In the genomic region with DNA sequence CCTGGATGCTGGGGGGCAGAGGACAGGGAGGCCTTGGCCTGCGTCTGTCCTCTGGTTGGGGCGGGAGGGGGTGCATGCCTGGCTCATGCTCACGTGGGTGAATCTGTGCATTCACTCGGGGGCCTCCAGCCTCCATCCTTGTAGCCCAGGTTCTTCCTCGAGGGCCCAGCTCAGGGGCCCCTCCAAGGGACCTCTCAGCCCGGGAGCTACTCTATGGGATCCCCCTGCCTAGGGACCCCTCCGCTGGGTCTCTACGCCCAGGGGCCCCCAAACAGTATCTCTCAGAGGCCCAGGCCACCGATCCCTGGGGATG, we compare ENCODE assay signal across 16 cellular contexts. TPM values are rescaled to one million over a fixed set of nuclear protein-coding genes. Genes with fewer than 3 reads are reported as not detected.
DNase-seq lines count a peak whose midpoint lies in the region; ATAC-seq and TF ChIP-seq lines count a peak whose summit lies in the region.
"Had no signal": no experiment of that assay in that cellular context is flagged by ENCODE, and none has a peak within 500 bp of the region (broad histone marks: within the 10 kb centered on the region; RNA-seq: fewer than 3 reads in every experiment).

No MANE protein-coding gene starts in this region.

- H4K20me1 ChIP-seq in H9 (ENCODE audit: control insufficient read depth, insufficient read depth, insufficient read length) = no peaks in the 10 kb centered on the region

- H3K27me3 Mint-ChIP-seq in H9 (ENCODE audit: low read depth) = peaks cover 18% of the 10 kb centered on the region
- peaks cover 11% of the 10 kb centered on the region for H3K27me3 Mint-ChIP-seq in brain
- H3K27me3 Mint-ChIP-seq in progenitor cell of endocrine pancreas = peaks cover 16% of the 10 kb centered on the region

- no peak overlapping the region for H3K9ac ChIP-seq in H9 (ENCODE audit: extremely low read depth, insufficient read length, low read length)
- peak overlapping the region; percentile 20; the same call in 1 of the 2 replicates for H3K9ac ChIP-seq in iPS-20b (ENCODE audit: low read depth, low read length)
- H3K9ac ChIP-seq: SK-N-SH had no signal

- H3K4me3 Mint-ChIP-seq in H9 (peak overlapping the region; percentile 64 to 72), brain (peak overlapping the region in 4 of 5 experiments; percentile 55 to 67 (median 66)), progenitor cell of endocrine pancreas (ENCODE audit: low read depth) (peak overlapping the region; percentile 44)

- no peak overlapping the region for H2BK20ac ChIP-seq in H9 (ENCODE audit: low read depth, low read length, poor library complexity, severe bottlenecking)

- H3K27ac Mint-ChIP-seq in H9 = 0 out of 7 replicates have a peak overlapping the region, but pooled peaks of 1 of the 3 experiments have one; percentile 77
- H3K27ac Mint-ChIP-seq in brain = peak overlapping the region in 3 of 5 experiments; percentile 85 to 97 (median 92)
- H3K27ac Mint-ChIP-seq in progenitor cell of endocrine pancreas = peak overlapping the region; percentile 91

- no peak overlapping the region for H3K18ac ChIP-seq in H9 (ENCODE audit: insufficient read length, low read depth, low read length)

- H3K4ac ChIP-seq in H9 (ENCODE audit: low read depth, low read length) = no peak overlapping the region

- H3K4me1 Mint-ChIP-seq in H9 = peaks cover 18 to 32% of the 10 kb centered on the region in 2 experiments
- peaks cover 53% of the 10 kb centered on the region for H3K4me1 Mint-ChIP-seq in brain
- H3K4me1 Mint-ChIP-seq in progenitor cell of endocrine pancreas (ENCODE audit: low read depth) = peaks cover 34% of the 10 kb centered on the region

- no peaks in the 10 kb centered on the region; a peak in 1 of 7 replicates for H3K36me3 Mint-ChIP-seq in H9 (ENCODE audit: insufficient read depth in 1 of 3, low read depth in 3 of 3)
- no peaks in the 10 kb centered on the region for H3K36me3 Mint-ChIP-seq in brain
- no peaks in the 10 kb centered on the region for H3K36me3 Mint-ChIP-seq in progenitor cell of endocrine pancreas (ENCODE audit: insufficient read depth)

- H4K5ac ChIP-seq in H9 (ENCODE audit: insufficient read length, low read depth, low read length) = no peak overlapping the region

- intact Hi-C loops in transverse colon (cut with DNase I; ENCODE audit: low total_unique reads) = no loop called here
- intact Hi-C loops in left colon (cut with DNase I, micrococcal nuclease) = no loop called here

- H3K27ac ChIP-seq in H9 (ENCODE audit: insufficient read length, low read depth, low read length) = no peak overlapping the region
- H3K27ac ChIP-seq in iPS-20b (ENCODE audit: low read length) = no peak overlapping the region
- H3K27ac ChIP-seq in transverse colon = no peak overlapping the region
- H3K27ac ChIP-seq: ovary had no signal

- no peak overlapping the region for H2AK5ac ChIP-seq in H9 (ENCODE audit: insufficient read length, low read length)

- no peaks in the 10 kb centered on the region for H3K23me2 ChIP-seq in H9 (ENCODE audit: insufficient read length, low read depth, low read length, poor library complexity, severe bottlenecking)

- H3T11ph ChIP-seq in H9 (ENCODE audit: low read length) = no peak overlapping the region

- no peak overlapping the region for H2AFZ ChIP-seq in H9 (ENCODE audit: low read length)

- no peak overlapping the region for H2BK12ac ChIP-seq in H9 (ENCODE audit: insufficient read length, low read depth, low read length)

- H4K8ac ChIP-seq in H9 (replicated peaks; ENCODE audit: insufficient read length, low read depth, low read length) = no peak overlapping the region

- no peak for TF ChIP-seq EP300 in transverse colon (IDR thresholded peaks at IDR 0.05; ENCODE audit: low read depth)

- in situ Hi-C loops in transverse colon (cut with MboI; ENCODE audit: low pct_ligation_motif_present in 1 of 4, low pct_unique_long_range_greater_than_20kb in 1 of 4, low sequenced_read_pairs in 3 of 4) = no loop called here

- H3K27me3 ChIP-seq in H9 (ENCODE audit: insufficient read depth, low read length) (no peaks in the 10 kb centered on the region), iPS-20b (ENCODE audit: insufficient read depth, low read length) (peaks cover 19% of the 10 kb centered on the region), transverse colon (peaks cover 39% of the 10 kb centered on the region)
- H3K27me3 ChIP-seq: ovary had no signal

- H3K79me1 ChIP-seq in H9 (ENCODE audit: insufficient read depth, low read depth, low read length, poor library complexity, severe bottlenecking) = no peaks in the 10 kb centered on the region

- no peaks in the 10 kb centered on the region for H3K4me1 ChIP-seq in H9 (ENCODE audit: insufficient read depth, low read length)
- H3K4me1 ChIP-seq in iPS-20b (ENCODE audit: insufficient read depth, low read length) = peaks cover 5% of the 10 kb centered on the region; the same call in 1 of the 2 replicates
- peaks cover 0 to 10% (median 6%) of the 10 kb centered on the region in 4 donors for H3K4me1 ChIP-seq in transverse colon

- H3K23ac ChIP-seq in H9 (ENCODE audit: insufficient read length, low read depth, low read length) = no peak overlapping the region

- H4K91ac ChIP-seq in H9 (ENCODE audit: insufficient read length, low read depth, low read length) = no peak overlapping the region

- no peaks in the 10 kb centered on the region for H3K36me3 ChIP-seq in iPS-20b (ENCODE audit: insufficient read depth, low read depth, low read length)
- H3K36me3 ChIP-seq in transverse colon = no peaks in the 10 kb centered on the region
- H3K36me3 ChIP-seq: ovary had no signal

- peak overlapping the region; percentile 38 for H3K4me2 ChIP-seq in H9 (ENCODE audit: insufficient read depth, insufficient read length, low read length)
- H3K4me2 ChIP-seq: SK-N-SH had no signal

- peak overlapping the region; percentile 55; the same call in 1 of the 2 replicates for H3K4me3 ChIP-seq in iPS-20b (ENCODE audit: low read length)
- no peak overlapping the region for H3K4me3 ChIP-seq in transverse colon
- H3K4me3 ChIP-seq: ovary had no signal

- H3K9me3 Mint-ChIP-seq in H9 (peaks cover 0 to 3% of the 10 kb centered on the region in 2 experiments; a peak in 2 of 5 replicates), brain (no peaks in the 10 kb centered on the region), progenitor cell of endocrine pancreas (ENCODE audit: low read depth) (no peaks in the 10 kb centered on the region)

- ATAC-seq in left colon = no peak
- ATAC-seq: activated CD4-positive, CD25-positive, alpha-beta regulatory T cell treated with anti-CD3 and anti-CD28 coated beads, Interleukin-2, amount 50 U/mL, for 24 hours had no signal

- H3K79me2 ChIP-seq in H9 (ENCODE audit: insufficient read depth, low read length) = no peaks in the 10 kb centered on the region

- no peak overlapping the region for H3K56ac ChIP-seq in H9 (ENCODE audit: insufficient read length, low read depth, low read length)

- no CpG with 5 or more reads among the region's 9 CpGs for WGBS in H9 (ENCODE audit: extremely low coverage, insufficient read length, low lambda C conversion rate)
- WGBS in transverse colon (ENCODE audit: low coverage in 1 of 2), 2 donors = 31% methylated on average over 8 of the region's 9 CpGs; no CpG with 5 or more reads in 1 of the 2 donors

- no peak for TF ChIP-seq POLR2A in transverse colon (IDR thresholded peaks at IDR 0.05)

- no peak overlapping the region for H2BK120ac ChIP-seq in H9 (ENCODE audit: low read depth, low read length, poor library complexity, severe bottlenecking)

- no peak overlapping the region for H2BK5ac ChIP-seq in H9 (ENCODE audit: insufficient read length, low read length)

- no peaks in the 10 kb centered on the region for H3K9me3 ChIP-seq in H9 (ENCODE audit: control insufficient read depth, low read depth, low read length)
- H3K9me3 ChIP-seq in iPS-20b (ENCODE audit: insufficient read depth, low read depth, low read length) = no peaks in the 10 kb centered on the region
- H3K9me3 ChIP-seq in transverse colon = no peaks in the 10 kb centered on the region
- H3K9me3 ChIP-seq: ovary, SK-N-SH had no signal

- H2BK15ac ChIP-seq in H9 (ENCODE audit: low read depth, low read length) = no peak overlapping the region

- H3K14ac ChIP-seq in H9 (ENCODE audit: insufficient read depth, low read length) = no peak overlapping the region; the same call in 1 of the 2 replicates

- DNase-seq in H9 (no peak), progenitor cell of endocrine pancreas (ENCODE audit: low spot score, unreplicated experiment) (no peak), cerebellar cortex (ENCODE audit: low spot score) (no peak), NCI-H2227 treated with DMSO at 0.1 percent for 48 hours (lab: John Stamatoyannopoulos, UW) (no peak), transverse colon (no peak), left colon (no peak)
- DNase-seq: effector memory CD4-positive, alpha-beta T cell; NCI-H1105; NCI-H748 treated with DMSO at 0.1 percent for 48 hours; SK-N-SH; stimulated activated CD4-positive, alpha-beta T cell treated with anti-CD3 and anti-CD28 coated beads, Interleukin-4, amount 100 ng/mL, for 1 hour had no signal

- TF ChIP-seq CTCF in H9 (conservative IDR thresholded peaks at IDR 0.05) = no peak
- TF ChIP-seq CTCF in brain (conservative IDR thresholded peaks at IDR 0.05) = no peak
- no peak for TF ChIP-seq CTCF in progenitor cell of endocrine pancreas (IDR thresholded peaks at IDR 0.05; ENCODE audit: unreplicated experiment)
- no peak for TF ChIP-seq CTCF in transverse colon (IDR thresholded peaks at IDR 0.05)

RNA-seq across cellular contexts. Expression of a gene that starts 19.7 kb away (rescaled TPM):
- total RNA-seq in H9 (2021) (6.0 and 6.4 TPM in 2 replicates), progenitor cell of endocrine pancreas (36.2 and 37.0 TPM in 2 replicates), transverse colon (1 to 10 TPM in 2 of 4 donors, under 1 TPM in 1, not detected in 1; 0.55 to 6.8 (median 1.1) TPM), left colon (1 to 10 TPM in 1 of 2 donors, under 1 TPM in 1; 0.58 to 3.1 TPM)
- 47.6 TPM for polyA plus RNA-seq in brain (ENCODE audit: insufficient read depth, low read depth, low replicate concordance)
- total RNA-seq: mononuclear cell had no signal

RNA-seq across cellular contexts. Expression of a gene that starts 40.3 kb away (rescaled TPM):
- total RNA-seq in H9 (2021) (51.8 and 52.6 TPM in 2 replicates), progenitor cell of endocrine pancreas (27.7 and 32.2 TPM in 2 replicates), transverse colon (1 to 10 TPM in 3 of 4 donors, under 1 TPM in 1; 0.82 to 7.6 (median 3.7) TPM), left colon (1 to 10 TPM; 3.0 to 8.8 TPM)
- polyA plus RNA-seq in brain (ENCODE audit: insufficient read depth, low read depth, low replicate concordance) = 10.9 TPM
